ENCODE assay signal across 1 cellular context in the genomic region with DNA sequence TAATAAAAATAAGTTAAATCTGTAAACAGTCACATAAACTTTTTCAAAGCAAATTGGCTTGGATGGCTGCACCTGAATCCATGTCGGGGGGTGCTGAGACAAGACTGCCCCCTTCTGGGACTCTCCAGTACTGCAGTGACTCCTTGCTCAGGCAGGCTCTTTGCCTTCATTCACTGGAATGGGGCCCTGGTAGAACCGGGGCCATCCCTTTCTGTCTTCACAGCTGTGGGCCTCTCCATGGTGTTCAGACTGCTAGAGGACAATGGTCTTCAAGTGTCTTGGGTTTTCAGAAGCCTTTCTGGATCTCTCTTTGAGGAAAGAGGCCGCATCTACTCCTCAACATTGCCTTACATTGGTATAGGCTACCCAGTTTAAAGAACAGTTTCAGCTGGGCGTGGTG.
TF ChIP-seq lines count a peak whose summit lies in the region.

No MANE protein-coding gene starts in this region.

TF ChIP-seq in HepG2, 621 proteins besides CTCF, POLR2A, EP300 and RAD21 (continues in another document):
- TF ChIP-seq, protein P1, sequence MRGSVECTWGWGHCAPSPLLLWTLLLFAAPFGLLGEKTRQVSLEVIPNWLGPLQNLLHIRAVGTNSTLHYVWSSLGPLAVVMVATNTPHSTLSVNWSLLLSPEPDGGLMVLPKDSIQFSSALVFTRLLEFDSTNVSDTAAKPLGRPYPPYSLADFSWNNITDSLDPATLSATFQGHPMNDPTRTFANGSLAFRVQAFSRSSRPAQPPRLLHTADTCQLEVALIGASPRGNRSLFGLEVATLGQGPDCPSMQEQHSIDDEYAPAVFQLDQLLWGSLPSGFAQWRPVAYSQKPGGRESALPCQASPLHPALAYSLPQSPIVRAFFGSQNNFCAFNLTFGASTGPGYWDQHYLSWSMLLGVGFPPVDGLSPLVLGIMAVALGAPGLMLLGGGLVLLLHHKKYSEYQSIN (CRISPR knock-in tag; IDR thresholded peaks at IDR 0.05; ENCODE audit: borderline replicate concordance): no peak
- TF ChIP-seq ZNF607 (CRISPR knock-in tag; IDR thresholded peaks at IDR 0.05; ENCODE audit: borderline replicate concordance): no peak
- TF ChIP-seq SYNCRIP (IDR thresholded peaks at IDR 0.05; ENCODE audit: insufficient read depth, low read depth, low read length): no peak
- no peak for TF ChIP-seq ZNF367 (CRISPR knock-in tag; IDR thresholded peaks at IDR 0.05; ENCODE audit: borderline replicate concordance)
- TF ChIP-seq, protein P2, sequence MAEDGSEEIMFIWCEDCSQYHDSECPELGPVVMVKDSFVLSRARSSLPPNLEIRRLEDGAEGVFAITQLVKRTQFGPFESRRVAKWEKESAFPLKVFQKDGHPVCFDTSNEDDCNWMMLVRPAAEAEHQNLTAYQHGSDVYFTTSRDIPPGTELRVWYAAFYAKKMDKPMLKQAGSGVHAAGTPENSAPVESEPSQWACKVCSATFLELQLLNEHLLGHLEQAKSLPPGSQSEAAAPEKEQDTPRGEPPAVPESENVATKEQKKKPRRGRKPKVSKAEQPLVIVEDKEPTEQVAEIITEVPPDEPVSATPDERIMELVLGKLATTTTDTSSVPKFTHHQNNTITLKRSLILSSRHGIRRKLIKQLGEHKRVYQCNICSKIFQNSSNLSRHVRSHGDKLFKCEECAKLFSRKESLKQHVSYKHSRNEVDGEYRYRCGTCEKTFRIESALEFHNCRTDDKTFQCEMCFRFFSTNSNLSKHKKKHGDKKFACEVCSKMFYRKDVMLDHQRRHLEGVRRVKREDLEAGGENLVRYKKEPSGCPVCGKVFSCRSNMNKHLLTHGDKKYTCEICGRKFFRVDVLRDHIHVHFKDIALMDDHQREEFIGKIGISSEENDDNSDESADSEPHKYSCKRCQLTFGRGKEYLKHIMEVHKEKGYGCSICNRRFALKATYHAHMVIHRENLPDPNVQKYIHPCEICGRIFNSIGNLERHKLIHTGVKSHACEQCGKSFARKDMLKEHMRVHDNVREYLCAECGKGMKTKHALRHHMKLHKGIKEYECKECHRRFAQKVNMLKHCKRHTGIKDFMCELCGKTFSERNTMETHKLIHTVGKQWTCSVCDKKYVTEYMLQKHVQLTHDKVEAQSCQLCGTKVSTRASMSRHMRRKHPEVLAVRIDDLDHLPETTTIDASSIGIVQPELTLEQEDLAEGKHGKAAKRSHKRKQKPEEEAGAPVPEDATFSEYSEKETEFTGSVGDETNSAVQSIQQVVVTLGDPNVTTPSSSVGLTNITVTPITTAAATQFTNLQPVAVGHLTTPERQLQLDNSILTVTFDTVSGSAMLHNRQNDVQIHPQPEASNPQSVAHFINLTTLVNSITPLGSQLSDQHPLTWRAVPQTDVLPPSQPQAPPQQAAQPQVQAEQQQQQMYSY (CRISPR knock-in tag; IDR thresholded peaks at IDR 0.05): no peak
- TF ChIP-seq, protein P3, sequence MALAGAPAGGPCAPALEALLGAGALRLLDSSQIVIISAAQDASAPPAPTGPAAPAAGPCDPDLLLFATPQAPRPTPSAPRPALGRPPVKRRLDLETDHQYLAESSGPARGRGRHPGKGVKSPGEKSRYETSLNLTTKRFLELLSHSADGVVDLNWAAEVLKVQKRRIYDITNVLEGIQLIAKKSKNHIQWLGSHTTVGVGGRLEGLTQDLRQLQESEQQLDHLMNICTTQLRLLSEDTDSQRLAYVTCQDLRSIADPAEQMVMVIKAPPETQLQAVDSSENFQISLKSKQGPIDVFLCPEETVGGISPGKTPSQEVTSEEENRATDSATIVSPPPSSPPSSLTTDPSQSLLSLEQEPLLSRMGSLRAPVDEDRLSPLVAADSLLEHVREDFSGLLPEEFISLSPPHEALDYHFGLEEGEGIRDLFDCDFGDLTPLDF (CRISPR knock-in tag; IDR thresholded peaks at IDR 0.05): no peak
- TF ChIP-seq STAG1 (CRISPR knock-in tag; IDR thresholded peaks at IDR 0.05): peak; percentile 82
- TF ChIP-seq XRCC5 (optimal IDR thresholded peaks at IDR 0.05; ENCODE audit: low read length): peak; percentile 70
- TF ChIP-seq, protein P4, sequence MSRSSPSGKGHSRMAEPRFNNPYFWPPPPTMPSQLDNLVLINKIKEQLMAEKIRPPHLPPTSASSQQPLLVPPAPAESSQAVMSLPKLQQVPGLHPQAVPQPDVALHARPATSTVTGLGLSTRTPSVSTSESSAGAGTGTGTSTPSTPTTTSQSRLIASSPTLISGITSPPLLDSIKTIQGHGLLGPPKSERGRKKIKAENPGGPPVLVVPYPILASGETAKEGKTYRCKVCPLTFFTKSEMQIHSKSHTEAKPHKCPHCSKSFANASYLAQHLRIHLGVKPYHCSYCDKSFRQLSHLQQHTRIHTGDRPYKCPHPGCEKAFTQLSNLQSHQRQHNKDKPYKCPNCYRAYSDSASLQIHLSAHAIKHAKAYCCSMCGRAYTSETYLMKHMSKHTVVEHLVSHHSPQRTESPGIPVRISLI (CRISPR knock-in tag; IDR thresholded peaks at IDR 0.05; ENCODE audit: borderline replicate concordance): no peak
- no peak for TF ChIP-seq RCOR2 (CRISPR knock-in tag; IDR thresholded peaks at IDR 0.05)
- TF ChIP-seq, protein P5, sequence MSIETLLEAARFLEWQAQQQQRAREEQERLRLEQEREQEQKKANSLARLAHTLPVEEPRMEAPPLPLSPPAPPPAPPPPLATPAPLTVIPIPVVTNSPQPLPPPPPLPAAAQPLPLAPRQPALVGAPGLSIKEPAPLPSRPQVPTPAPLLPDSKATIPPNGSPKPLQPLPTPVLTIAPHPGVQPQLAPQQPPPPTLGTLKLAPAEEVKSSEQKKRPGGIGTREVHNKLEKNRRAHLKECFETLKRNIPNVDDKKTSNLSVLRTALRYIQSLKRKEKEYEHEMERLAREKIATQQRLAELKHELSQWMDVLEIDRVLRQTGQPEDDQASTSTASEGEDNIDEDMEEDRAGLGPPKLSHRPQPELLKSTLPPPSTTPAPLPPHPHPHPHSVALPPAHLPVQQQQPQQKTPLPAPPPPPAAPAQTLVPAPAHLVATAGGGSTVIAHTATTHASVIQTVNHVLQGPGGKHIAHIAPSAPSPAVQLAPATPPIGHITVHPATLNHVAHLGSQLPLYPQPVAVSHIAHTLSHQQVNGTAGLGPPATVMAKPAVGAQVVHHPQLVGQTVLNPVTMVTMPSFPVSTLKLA (IDR thresholded peaks at IDR 0.05): no peak
- TF ChIP-seq, protein P6, sequence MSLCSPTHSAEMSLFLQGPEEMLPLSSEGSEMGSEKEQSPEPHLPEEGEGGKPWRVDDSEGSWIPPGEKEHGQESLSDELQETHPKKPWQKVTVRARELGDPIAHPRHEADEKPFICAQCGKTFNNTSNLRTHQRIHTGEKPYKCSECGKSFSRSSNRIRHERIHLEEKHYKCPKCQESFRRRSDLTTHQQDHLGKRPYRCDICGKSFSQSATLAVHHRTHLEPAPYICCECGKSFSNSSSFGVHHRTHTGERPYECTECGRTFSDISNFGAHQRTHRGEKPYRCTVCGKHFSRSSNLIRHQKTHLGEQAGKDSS (CRISPR knock-in tag; IDR thresholded peaks at IDR 0.05; ENCODE audit: borderline replicate concordance, low read depth): 0 out of 2 replicates have a peak, but pooled peaks have one; percentile 34
- TF ChIP-seq, protein P7, sequence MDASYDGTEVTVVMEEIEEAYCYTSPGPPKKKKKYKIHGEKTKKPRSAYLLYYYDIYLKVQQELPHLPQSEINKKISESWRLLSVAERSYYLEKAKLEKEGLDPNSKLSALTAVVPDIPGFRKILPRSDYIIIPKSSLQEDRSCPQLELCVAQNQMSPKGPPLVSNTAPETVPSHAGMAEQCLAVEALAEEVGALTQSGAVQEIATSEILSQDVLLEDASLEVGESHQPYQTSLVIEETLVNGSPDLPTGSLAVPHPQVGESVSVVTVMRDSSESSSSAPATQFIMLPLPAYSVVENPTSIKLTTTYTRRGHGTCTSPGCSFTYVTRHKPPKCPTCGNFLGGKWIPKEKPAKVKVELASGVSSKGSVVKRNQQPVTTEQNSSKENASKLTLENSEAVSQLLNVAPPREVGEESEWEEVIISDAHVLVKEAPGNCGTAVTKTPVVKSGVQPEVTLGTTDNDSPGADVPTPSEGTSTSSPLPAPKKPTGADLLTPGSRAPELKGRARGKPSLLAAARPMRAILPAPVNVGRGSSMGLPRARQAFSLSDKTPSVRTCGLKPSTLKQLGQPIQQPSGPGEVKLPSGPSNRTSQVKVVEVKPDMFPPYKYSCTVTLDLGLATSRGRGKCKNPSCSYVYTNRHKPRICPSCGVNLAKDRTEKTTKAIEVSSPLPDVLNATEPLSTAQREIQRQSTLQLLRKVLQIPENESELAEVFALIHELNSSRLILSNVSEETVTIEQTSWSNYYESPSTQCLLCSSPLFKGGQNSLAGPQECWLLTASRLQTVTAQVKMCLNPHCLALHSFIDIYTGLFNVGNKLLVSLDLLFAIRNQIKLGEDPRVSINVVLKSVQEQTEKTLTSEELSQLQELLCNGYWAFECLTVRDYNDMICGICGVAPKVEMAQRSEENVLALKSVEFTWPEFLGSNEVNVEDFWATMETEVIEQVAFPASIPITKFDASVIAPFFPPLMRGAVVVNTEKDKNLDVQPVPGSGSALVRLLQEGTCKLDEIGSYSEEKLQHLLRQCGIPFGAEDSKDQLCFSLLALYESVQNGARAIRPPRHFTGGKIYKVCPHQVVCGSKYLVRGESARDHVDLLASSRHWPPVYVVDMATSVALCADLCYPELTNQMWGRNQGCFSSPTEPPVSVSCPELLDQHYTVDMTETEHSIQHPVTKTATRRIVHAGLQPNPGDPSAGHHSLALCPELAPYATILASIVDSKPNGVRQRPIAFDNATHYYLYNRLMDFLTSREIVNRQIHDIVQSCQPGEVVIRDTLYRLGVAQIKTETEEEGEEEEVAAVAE (CRISPR knock-in tag; IDR thresholded peaks at IDR 0.05; ENCODE audit: borderline replicate concordance): no peak
- no peak for TF ChIP-seq SOX13 (IDR thresholded peaks at IDR 0.05)
- no peak for TF ChIP-seq SOX13 (CRISPR knock-in tag; conservative IDR thresholded peaks at IDR 0.05 in 1 of 2, IDR thresholded peaks at IDR 0.05 in 1 of 2)
- peak; percentile 46; the same call in 1 of the 2 replicates for TF ChIP-seq ZNF263 (CRISPR knock-in tag; IDR thresholded peaks at IDR 0.05)
- TF ChIP-seq, protein P8, sequence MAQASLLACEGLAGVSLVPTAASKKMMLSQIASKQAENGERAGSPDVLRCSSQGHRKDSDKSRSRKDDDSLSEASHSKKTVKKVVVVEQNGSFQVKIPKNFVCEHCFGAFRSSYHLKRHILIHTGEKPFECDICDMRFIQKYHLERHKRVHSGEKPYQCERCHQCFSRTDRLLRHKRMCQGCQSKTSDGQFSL (CRISPR knock-in tag; IDR thresholded peaks at IDR 0.05): peak; percentile 84
- no peak for TF ChIP-seq NPAS2 (CRISPR knock-in tag; IDR thresholded peaks at IDR 0.05; ENCODE audit: borderline replicate concordance)
- TF ChIP-seq SALL1 (CRISPR knock-in tag; IDR thresholded peaks at IDR 0.05): 0 out of 2 replicates have a peak, but pooled peaks have one; percentile 15
- TF ChIP-seq ZNF138 (CRISPR knock-in tag; IDR thresholded peaks at IDR 0.05; ENCODE audit: low read depth): no peak
- TF ChIP-seq, protein P9, sequence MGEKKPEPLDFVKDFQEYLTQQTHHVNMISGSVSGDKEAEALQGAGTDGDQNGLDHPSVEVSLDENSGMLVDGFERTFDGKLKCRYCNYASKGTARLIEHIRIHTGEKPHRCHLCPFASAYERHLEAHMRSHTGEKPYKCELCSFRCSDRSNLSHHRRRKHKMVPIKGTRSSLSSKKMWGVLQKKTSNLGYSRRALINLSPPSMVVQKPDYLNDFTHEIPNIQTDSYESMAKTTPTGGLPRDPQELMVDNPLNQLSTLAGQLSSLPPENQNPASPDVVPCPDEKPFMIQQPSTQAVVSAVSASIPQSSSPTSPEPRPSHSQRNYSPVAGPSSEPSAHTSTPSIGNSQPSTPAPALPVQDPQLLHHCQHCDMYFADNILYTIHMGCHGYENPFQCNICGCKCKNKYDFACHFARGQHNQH (CRISPR knock-in tag; IDR thresholded peaks at IDR 0.05): no peak
- no peak for TF ChIP-seq ZNF558 (CRISPR knock-in tag; IDR thresholded peaks at IDR 0.05; ENCODE audit: borderline replicate concordance)
- TF ChIP-seq LCORL (IDR thresholded peaks at IDR 0.05): no peak
- no peak for TF ChIP-seq LCORL (CRISPR knock-in tag; IDR thresholded peaks at IDR 0.05)
- TF ChIP-seq, protein P10, sequence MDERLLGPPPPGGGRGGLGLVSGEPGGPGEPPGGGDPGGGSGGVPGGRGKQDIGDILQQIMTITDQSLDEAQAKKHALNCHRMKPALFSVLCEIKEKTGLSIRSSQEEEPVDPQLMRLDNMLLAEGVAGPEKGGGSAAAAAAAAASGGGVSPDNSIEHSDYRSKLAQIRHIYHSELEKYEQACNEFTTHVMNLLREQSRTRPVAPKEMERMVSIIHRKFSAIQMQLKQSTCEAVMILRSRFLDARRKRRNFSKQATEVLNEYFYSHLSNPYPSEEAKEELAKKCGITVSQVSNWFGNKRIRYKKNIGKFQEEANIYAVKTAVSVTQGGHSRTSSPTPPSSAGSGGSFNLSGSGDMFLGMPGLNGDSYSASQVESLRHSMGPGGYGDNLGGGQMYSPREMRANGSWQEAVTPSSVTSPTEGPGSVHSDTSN (CRISPR knock-in tag; IDR thresholded peaks at IDR 0.05): no peak
- no peak for TF ChIP-seq ZNF24 (IDR thresholded peaks at IDR 0.05)
- TF ChIP-seq, protein P11, sequence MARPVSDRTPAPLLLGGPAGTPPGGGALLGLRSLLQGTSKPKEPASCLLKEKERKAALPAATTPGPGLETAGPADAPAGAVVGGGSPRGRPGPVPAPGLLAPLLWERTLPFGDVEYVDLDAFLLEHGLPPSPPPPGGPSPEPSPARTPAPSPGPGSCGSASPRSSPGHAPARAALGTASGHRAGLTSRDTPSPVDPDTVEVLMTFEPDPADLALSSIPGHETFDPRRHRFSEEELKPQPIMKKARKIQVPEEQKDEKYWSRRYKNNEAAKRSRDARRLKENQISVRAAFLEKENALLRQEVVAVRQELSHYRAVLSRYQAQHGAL (CRISPR knock-in tag; IDR thresholded peaks at IDR 0.05; ENCODE audit: not compliant biosample characterization): no peak
- TF ChIP-seq SMC3 (IDR thresholded peaks at IDR 0.05; ENCODE audit: low read length): peak; percentile 88
- TF ChIP-seq, protein P12, sequence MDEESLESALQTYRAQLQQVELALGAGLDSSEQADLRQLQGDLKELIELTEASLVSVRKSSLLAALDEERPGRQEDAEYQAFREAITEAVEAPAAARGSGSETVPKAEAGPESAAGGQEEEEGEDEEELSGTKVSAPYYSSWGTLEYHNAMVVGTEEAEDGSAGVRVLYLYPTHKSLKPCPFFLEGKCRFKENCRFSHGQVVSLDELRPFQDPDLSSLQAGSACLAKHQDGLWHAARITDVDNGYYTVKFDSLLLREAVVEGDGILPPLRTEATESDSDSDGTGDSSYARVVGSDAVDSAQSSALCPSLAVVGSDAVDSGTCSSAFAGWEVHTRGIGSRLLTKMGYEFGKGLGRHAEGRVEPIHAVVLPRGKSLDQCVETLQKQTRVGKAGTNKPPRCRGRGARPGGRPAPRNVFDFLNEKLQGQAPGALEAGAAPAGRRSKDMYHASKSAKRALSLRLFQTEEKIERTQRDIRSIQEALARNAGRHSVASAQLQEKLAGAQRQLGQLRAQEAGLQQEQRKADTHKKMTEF (CRISPR knock-in tag; IDR thresholded peaks at IDR 0.05): no peak
- TF ChIP-seq ZNF232 (CRISPR knock-in tag; IDR thresholded peaks at IDR 0.05; ENCODE audit: borderline replicate concordance): no peak
- no peak for TF ChIP-seq MXD4 (CRISPR knock-in tag; IDR thresholded peaks at IDR 0.05)
- 0 out of 2 replicates have a peak, but pooled peaks have one; percentile 19 for TF ChIP-seq THAP11 (CRISPR knock-in tag; IDR thresholded peaks at IDR 0.05)
- TF ChIP-seq, protein P13, sequence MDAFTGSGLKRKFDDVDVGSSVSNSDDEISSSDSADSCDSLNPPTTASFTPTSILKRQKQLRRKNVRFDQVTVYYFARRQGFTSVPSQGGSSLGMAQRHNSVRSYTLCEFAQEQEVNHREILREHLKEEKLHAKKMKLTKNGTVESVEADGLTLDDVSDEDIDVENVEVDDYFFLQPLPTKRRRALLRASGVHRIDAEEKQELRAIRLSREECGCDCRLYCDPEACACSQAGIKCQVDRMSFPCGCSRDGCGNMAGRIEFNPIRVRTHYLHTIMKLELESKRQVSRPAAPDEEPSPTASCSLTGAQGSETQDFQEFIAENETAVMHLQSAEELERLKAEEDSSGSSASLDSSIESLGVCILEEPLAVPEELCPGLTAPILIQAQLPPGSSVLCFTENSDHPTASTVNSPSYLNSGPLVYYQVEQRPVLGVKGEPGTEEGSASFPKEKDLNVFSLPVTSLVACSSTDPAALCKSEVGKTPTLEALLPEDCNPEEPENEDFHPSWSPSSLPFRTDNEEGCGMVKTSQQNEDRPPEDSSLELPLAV (CRISPR knock-in tag; conservative IDR thresholded peaks at IDR 0.05; ENCODE audit: low read depth): no peak
